Comparison of ENCODE assay signal across 25 cellular contexts in genomic region chr7:154578351-154578750, GRCh38.
"Had no signal": no experiment of that assay in that cellular context is flagged by ENCODE, and none has a peak within 500 bp of the region (broad histone marks: within the 10 kb centered on the region; RNA-seq: fewer than 3 reads in every experiment).

No MANE protein-coding gene starts in this region.

- H3K4me1 Mint-ChIP-seq: naive thymus-derived CD4-positive, alpha-beta T cell; nephron progenitor cell; stimulated activated memory B cell treated with anti-CD40 and anti-IgM and Interleukin-4, amounts not matched to agents 10 μg/mL and 1 μg/mL and 100 μg/mL, for 72 hours had no signal

- H3K27ac ChIP-seq: dorsolateral prefrontal cortex, gastrocnemius medialis, left lung, psoas muscle, sigmoid colon, testis, tibial nerve, upper lobe of left lung had no signal

- H3K27me3 Mint-ChIP-seq: stimulated activated memory B cell treated with anti-CD40 and anti-IgM and Interleukin-4, amounts not matched to agents 10 μg/mL and 1 μg/mL and 100 μg/mL, for 72 hours had no signal

- H3K27ac Mint-ChIP-seq: naive thymus-derived CD4-positive, alpha-beta T cell; nephron progenitor cell; stimulated activated memory B cell treated with anti-CD40 and anti-IgM and Interleukin-4, amounts not matched to agents 10 μg/mL and 1 μg/mL and 100 μg/mL, for 72 hours had no signal

- H3K36me3 Mint-ChIP-seq: stimulated activated memory B cell treated with anti-CD40 and anti-IgM and Interleukin-4, amounts not matched to agents 10 μg/mL and 1 μg/mL and 100 μg/mL, for 72 hours had no signal

- H3K4me3 Mint-ChIP-seq: naive thymus-derived CD4-positive, alpha-beta T cell; nephron progenitor cell; stimulated activated memory B cell treated with anti-CD40 and anti-IgM and Interleukin-4, amounts not matched to agents 10 μg/mL and 1 μg/mL and 100 μg/mL, for 72 hours had no signal

- H3K36me3 ChIP-seq: gastrocnemius medialis, left lung, sigmoid colon, tibial nerve, upper lobe of left lung had no signal

- ATAC-seq: gastrocnemius medialis; left lung; naive thymus-derived CD4-positive, alpha-beta T cell; right cardiac atrium; stimulated activated memory B cell treated with anti-CD40 and anti-IgM and Interleukin-4, amounts not matched to agents 10 μg/mL and 1 μg/mL and 100 μg/mL, for 72 hours; stimulated activated naive CD8-positive, alpha-beta T cell treated with anti-CD3 and anti-CD28 coated beads, Interleukin-15, Interleukin-2, amounts not matched to agents 100 U/mL and 50 U/mL, for 24 hours had no signal

- DNase-seq: dorsolateral prefrontal cortex; effector CD4-positive, alpha-beta T cell; foreskin fibroblast; gastrocnemius medialis; head of caudate nucleus; left lung; mammary epithelial cell; mesendoderm; midbrain; naive thymus-derived CD4-positive, alpha-beta T cell; nephron progenitor cell; nucleus accumbens; psoas muscle; right cardiac atrium; sigmoid colon; stimulated activated CD4-positive, alpha-beta T cell treated with anti-CD3 and anti-CD28 coated beads, Interleukin-4, amount 100 ng/mL, for 4 hours; stimulated activated naive CD8-positive, alpha-beta T cell treated with anti-CD3 and anti-CD28 coated beads, Interleukin-15, Interleukin-2, amounts not matched to agents 100 U/mL and 50 U/mL, for 24 hours; substantia nigra; testis; upper lobe of left lung had no signal

- H3K9me3 ChIP-seq: gastrocnemius medialis, left lung, psoas muscle, sigmoid colon, testis, upper lobe of left lung had no signal

- H3K4me1 ChIP-seq: gastrocnemius medialis, left lung, psoas muscle, sigmoid colon, testis, tibial nerve, upper lobe of left lung had no signal

- H3K4me3 ChIP-seq: dorsolateral prefrontal cortex, gastrocnemius medialis, left lung, psoas muscle, sigmoid colon, testis, tibial nerve, upper lobe of left lung had no signal

- FAIRE-seq: colon, keratinocyte, urothelium cell line had no signal

- H3K27me3 ChIP-seq: dorsolateral prefrontal cortex, gastrocnemius medialis, left lung, sigmoid colon, testis, tibial nerve, upper lobe of left lung had no signal
